In the genomic region with DNA sequence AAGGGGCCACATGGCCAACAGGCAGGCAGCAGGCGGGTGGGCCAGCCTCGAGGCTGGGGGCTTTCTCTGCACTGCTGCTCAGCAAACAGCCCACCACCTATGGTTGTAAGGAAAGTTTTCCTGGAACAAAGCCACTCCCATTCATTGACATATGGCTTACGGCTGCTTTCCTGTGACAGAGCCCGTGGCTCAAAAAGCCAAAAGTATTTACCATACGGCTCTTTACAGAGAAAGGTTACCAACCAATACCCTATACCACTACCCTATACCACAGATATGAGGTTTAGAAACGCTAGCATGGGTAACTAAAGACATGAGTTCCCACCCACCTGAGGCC, we compare ENCODE assay signal across 28 cellular contexts.
DNase-seq lines count a peak whose midpoint lies in the region; ATAC-seq and TF ChIP-seq lines count a peak whose summit lies in the region.
"Had no signal": no experiment of that assay in that cellular context is flagged by ENCODE, and none has a peak within 500 bp of the region (broad histone marks: within the 10 kb centered on the region; RNA-seq: fewer than 3 reads in every experiment).

No MANE protein-coding gene starts in this region.

- CTCF ChIA-PET in CD8-positive, alpha-beta memory T cell (lab: Charles Lee), result no interaction called here

- peaks cover 4% of the 10 kb centered on the region for H3K79me2 ChIP-seq in neural progenitor cell (ENCODE audit: low read depth)

- ATAC-seq in GM19397 (IDR thresholded peaks at IDR 0.05; ENCODE audit: unreplicated experiment), result no peak
- ATAC-seq: activated T-helper 17 cell treated with anti-CD3 and anti-CD28 coated beads, Interleukin-2, amount 50 U/mL, for 72 hours; gastrocnemius medialis; GM12878; right cardiac atrium had no signal

- H3K36me3 Mint-ChIP-seq in CD8-positive, alpha-beta memory T cell, result peaks cover 0 to 27% (median 10%) of the 10 kb centered on the region in 3 donors
- H3K36me3 Mint-ChIP-seq in brain, result peaks cover 20% of the 10 kb centered on the region
- H3K36me3 Mint-ChIP-seq in neural progenitor cell, result peaks cover 15% of the 10 kb centered on the region

- H3K27me3 Mint-ChIP-seq in CD8-positive, alpha-beta memory T cell, result no peaks in the 10 kb centered on the region
- no peaks in the 10 kb centered on the region for H3K27me3 Mint-ChIP-seq in brain
- H3K27me3 Mint-ChIP-seq in neural progenitor cell (ENCODE audit: insufficient read depth, low read depth), result peaks cover 3% of the 10 kb centered on the region
- H3K27me3 Mint-ChIP-seq: activated T-helper 17 cell treated with anti-CD3 and anti-CD28 coated beads, Interleukin-2, amount 50 U/mL, for 72 hours; CD4-positive, alpha-beta T cell had no signal

- peak overlapping the region; percentile 48 for H3K4me2 ChIP-seq in neural progenitor cell
- H3K4me2 ChIP-seq: smooth muscle cell had no signal

- TF ChIP-seq CTCF in NB4 (IDR thresholded peaks at IDR 0.05; ENCODE audit: low read depth, low read length) (no peak), brain (conservative IDR thresholded peaks at IDR 0.05) (no peak), neural progenitor cell (IDR thresholded peaks at IDR 0.05) (no peak)

- H3K36me3 ChIP-seq in CD8-positive, alpha-beta memory T cell (ENCODE audit: insufficient read depth, low read length), result no peaks in the 10 kb centered on the region
- H3K36me3 ChIP-seq in neural progenitor cell, result no peaks in the 10 kb centered on the region
- H3K36me3 ChIP-seq: gastrocnemius medialis had no signal

- H3K27ac Mint-ChIP-seq in CD8-positive, alpha-beta memory T cell, result peak overlapping the region in 1 of 8 donors; percentile 23
- H3K27ac Mint-ChIP-seq in brain (peak overlapping the region in 4 of 5 experiments; percentile 29 to 88 (median 54)), neural progenitor cell (peak overlapping the region; percentile 4)
- H3K27ac Mint-ChIP-seq: activated T-helper 17 cell treated with anti-CD3 and anti-CD28 coated beads, Interleukin-2, amount 50 U/mL, for 72 hours; T-helper 2 cell treated with Interferon-gamma antibody and Interleukin-4, amounts not matched to agents 5 μg/mL and 100 μg/mL, for 36 hours had no signal

- H3K4me1 ChIP-seq in CD8-positive, alpha-beta memory T cell (ENCODE audit: insufficient read depth, low read length), result peaks cover 11% of the 10 kb centered on the region
- H3K4me1 ChIP-seq in neural progenitor cell, result peaks cover 27% of the 10 kb centered on the region
- H3K4me1 ChIP-seq: suprapubic skin had no signal

- TF ChIP-seq POLR2A in NB4 (IDR thresholded peaks at IDR 0.05; ENCODE audit: extremely low read depth, insufficient read length), result no peak

- no peaks in the 10 kb centered on the region for H3K27me3 ChIP-seq in CD8-positive, alpha-beta memory T cell (ENCODE audit: insufficient read depth, low read length, poor library complexity, severe bottlenecking)
- H3K27me3 ChIP-seq in neural progenitor cell, result no peaks in the 10 kb centered on the region
- H3K27me3 ChIP-seq: brain microvascular endothelial cell, gastrocnemius medialis, suprapubic skin had no signal

- H3K4me3 Mint-ChIP-seq in CD8-positive, alpha-beta memory T cell, result no peak overlapping the region
- H3K4me3 Mint-ChIP-seq in brain (no peak overlapping the region), neural progenitor cell (no peak overlapping the region)
- H3K4me3 Mint-ChIP-seq: activated T-helper 17 cell treated with anti-CD3 and anti-CD28 coated beads, Interleukin-2, amount 50 U/mL, for 72 hours; CD4-positive, alpha-beta T cell; neural crest cell; T-helper 2 cell treated with Interferon-gamma antibody and Interleukin-4, amounts not matched to agents 5 μg/mL and 100 μg/mL, for 36 hours had no signal

- DNase-seq in CD8-positive, alpha-beta memory T cell, result no peak
- DNase-seq in NB4 (ENCODE audit: low read depth) (no peak), neural progenitor cell (ENCODE audit: low spot score) (no peak), DMS153 (lab: John Stamatoyannopoulos, UW) (no peak), medulla oblongata (ENCODE audit: extremely low spot score) (no peak), DMS114 treated with DMSO at 0.1 percent for 48 hours (lab: John Stamatoyannopoulos, UW; ENCODE audit: unreplicated experiment) (no peak)
- DNase-seq: activated CD4-positive, alpha-beta T cell treated with anti-CD3 and anti-CD28 coated beads for 4 hours; activated naive CD4-positive, alpha-beta T cell treated with anti-CD3 and anti-CD28 coated beads, Interleukin-2, amount 50 U/mL, for 16 hours; amniotic stem cell; brain microvascular endothelial cell; CD4-positive, alpha-beta T cell; gastrocnemius medialis; HCEC 1CT; hippocampal formation; mammary epithelial cell; NCI-H1048; right cardiac atrium; SIG-M5; stimulated activated CD4-positive, alpha-beta T cell treated with anti-CD3 and anti-CD28 coated beads, Interleukin-1b, Interleukin-23, amount 100 ng/mL, for 48 hours; stimulated activated naive CD4-positive, alpha-beta T cell treated with Interleukin-2 at 50 U/mL for 16 hours had no signal

- peaks cover 12% of the 10 kb centered on the region for H3F3A ChIP-seq in neural progenitor cell (ENCODE audit: low read depth)

- peaks cover 27% of the 10 kb centered on the region for H4K20me1 ChIP-seq in neural progenitor cell (ENCODE audit: low read depth)

- H3K27ac ChIP-seq in CD8-positive, alpha-beta memory T cell (ENCODE audit: low read depth, low read length), result peak overlapping the region; percentile 43
- H3K27ac ChIP-seq in neural progenitor cell, result no peak overlapping the region
- H3K27ac ChIP-seq: brain microvascular endothelial cell, gastrocnemius medialis, suprapubic skin had no signal

- no peak overlapping the region for H2AFZ ChIP-seq in neural progenitor cell (replicated peaks)

- H3K4me3 ChIP-seq in CD8-positive, alpha-beta memory T cell (ENCODE audit: low read length), result no peak overlapping the region
- H3K4me3 ChIP-seq in NB4 (ENCODE audit: low read depth, low read length) (peak overlapping the region; percentile 23), neural progenitor cell (no peak overlapping the region)
- H3K4me3 ChIP-seq: gastrocnemius medialis, GM12878, smooth muscle cell, suprapubic skin had no signal

- H3K4me1 Mint-ChIP-seq in CD8-positive, alpha-beta memory T cell, result peaks cover 11 to 15% (median 13%) of the 10 kb centered on the region in 3 donors
- H3K4me1 Mint-ChIP-seq in brain, result peaks cover 61% of the 10 kb centered on the region
- H3K4me1 Mint-ChIP-seq in neural progenitor cell, result peaks cover 57% of the 10 kb centered on the region

- no peak overlapping the region for H3K9ac ChIP-seq in neural progenitor cell

- no peaks in the 10 kb centered on the region for H3K9me3 ChIP-seq in CD8-positive, alpha-beta memory T cell (ENCODE audit: low read length)
- no peaks in the 10 kb centered on the region for H3K9me3 ChIP-seq in neural progenitor cell (ENCODE audit: low read depth)
- H3K9me3 ChIP-seq: gastrocnemius medialis, suprapubic skin had no signal

- H3K9me3 Mint-ChIP-seq in CD8-positive, alpha-beta memory T cell, result no peaks in the 10 kb centered on the region
- H3K9me3 Mint-ChIP-seq in brain (no peaks in the 10 kb centered on the region), neural progenitor cell (no peaks in the 10 kb centered on the region)
- H3K9me3 Mint-ChIP-seq: activated T-helper 17 cell treated with anti-CD3 and anti-CD28 coated beads, Interleukin-2, amount 50 U/mL, for 72 hours; CD4-positive, alpha-beta T cell; neural crest cell; T-helper 2 cell treated with Interferon-gamma antibody and Interleukin-4, amounts not matched to agents 5 μg/mL and 100 μg/mL, for 36 hours had no signal

- POLR2A ChIA-PET in CD8-positive, alpha-beta memory T cell (lab: Charles Lee), result no interaction called here
